ENCODE assay signal across 8 cellular contexts in genomic region chr17:81487487-81488275, GRCh38. TPM values are rescaled to one million over a fixed set of nuclear protein-coding genes. Genes with fewer than 3 reads are reported as not detected.
DNase-seq lines count a peak whose midpoint lies in the region; ATAC-seq, FAIRE-seq and TF ChIP-seq lines count a peak whose summit lies in the region.

No MANE protein-coding gene starts in this region.

- H4K20me1 ChIP-seq in keratinocyte (ENCODE audit: control insufficient read depth, extremely low read depth, insufficient read depth, low read length): no peaks in the 10 kb centered on the region

- H3K27me3 ChIP-seq in bronchial epithelial cell (ENCODE audit: control insufficient read depth, insufficient read depth, low read length): peaks cover 5% of the 10 kb centered on the region
- H3K27me3 ChIP-seq in keratinocyte (ENCODE audit: control insufficient read depth, extremely low read depth, insufficient read depth, low read length): peaks cover 26% of the 10 kb centered on the region

- dilution Hi-C loops in keratinocyte (cut with MboI; ENCODE audit: extremely low pct_ligation_motif_present, low sequenced_read_pairs): no loop called here

- peaks cover 54% of the 10 kb centered on the region for H3K27me3 Mint-ChIP-seq in WTC11 (ENCODE audit: low read depth)

- peak; percentile 60 for DNase-seq in AG10803 (ENCODE audit: low read depth)
- DNase-seq in NCI-H1436 (lab: John Stamatoyannopoulos, UW): peak; percentile 85
- peak; percentile 69 for DNase-seq in WTC11 (ENCODE audit: low spot score)
- DNase-seq in bronchial epithelial cell (ENCODE audit: low read depth): no peak
- no peak for DNase-seq in keratinocyte (ENCODE audit: low read depth, low spot score)
- peak; percentile 84 for DNase-seq in stimulated activated CD4-positive, alpha-beta T cell treated with anti-CD3 and anti-CD28 coated beads, Interleukin-12 subunit alpha, Interleukin-12 subunit beta, amount 100 ng/mL, for 4 hours

- H3K36me3 Mint-ChIP-seq in WTC11: no peaks in the 10 kb centered on the region

- peak overlapping the region; percentile 59 for H3K4me3 ChIP-seq in AG10803 (ENCODE audit: low read length)
- H3K4me3 ChIP-seq in bronchial epithelial cell (ENCODE audit: low read depth, low read length): peak overlapping the region; percentile 67
- H3K4me3 ChIP-seq in keratinocyte (ENCODE audit: control insufficient read depth in 2 of 3, extremely low read depth in 1 of 3, insufficient read depth in 2 of 3, low read depth in 1 of 3, low read length in 3 of 3): peak overlapping the region; percentile 35 to 40 (median 38)

- no peak overlapping the region for H3K27ac Mint-ChIP-seq in WTC11

- ATAC-seq in GM19463 (IDR thresholded peaks at IDR 0.05; ENCODE audit: unreplicated experiment) (peak; percentile 72), WTC11 (peak; percentile 53), HG03039 (IDR thresholded peaks at IDR 0.05; ENCODE audit: unreplicated experiment) (no peak)

- CTCF ChIA-PET in WTC11 (lab: Charles Lee): no interaction called here

- H3K9me1 ChIP-seq in keratinocyte (ENCODE audit: control insufficient read depth, extremely low read depth, insufficient read depth, low read length): no peaks in the 10 kb centered on the region

- peak overlapping the region; percentile 25; the same call in 1 of the 2 replicates for H3K4me3 Mint-ChIP-seq in WTC11

- peak overlapping the region; percentile 70 for H3K4me2 ChIP-seq in keratinocyte (ENCODE audit: control insufficient read depth, extremely low read depth, insufficient read depth, low read depth, low read length)

- no peaks in the 10 kb centered on the region for H3K9me3 ChIP-seq in keratinocyte (ENCODE audit: control insufficient read depth, low read depth, low read length)

- H3K36me3 ChIP-seq in bronchial epithelial cell (ENCODE audit: control insufficient read depth, insufficient read depth, low read length) (no peaks in the 10 kb centered on the region), keratinocyte (ENCODE audit: control insufficient read depth in 2 of 2, extremely low read depth in 1 of 2, insufficient read depth in 2 of 2, low read length in 2 of 2) (no peaks in the 10 kb centered on the region)

- no peak overlapping the region for H3K27ac ChIP-seq in keratinocyte (ENCODE audit: control insufficient read depth, insufficient read depth, low read length)

- no peaks in the 10 kb centered on the region for H3K79me2 ChIP-seq in keratinocyte (ENCODE audit: control insufficient read depth, insufficient read depth, low read length)

- H3K4me1 Mint-ChIP-seq in WTC11: peaks cover 33% of the 10 kb centered on the region

- no peaks in the 10 kb centered on the region for H3K9me3 Mint-ChIP-seq in WTC11

- no peak for TF ChIP-seq CTCF in AG10803 (conservative IDR thresholded peaks at IDR 0.05; ENCODE audit: low read length)
- no peak for TF ChIP-seq CTCF in WTC11 (IDR thresholded peaks at IDR 0.05)
- no peak for TF ChIP-seq CTCF in bronchial epithelial cell (IDR thresholded peaks at IDR 0.05; ENCODE audit: insufficient read depth, low read length, severe bottlenecking)
- TF ChIP-seq CTCF in keratinocyte (optimal IDR thresholded peaks at IDR 0.05 in 1 of 3, IDR thresholded peaks at IDR 0.05 in 1 of 3, conservative IDR thresholded peaks at IDR 0.05 in 1 of 3; ENCODE audit: extremely low read depth in 1 of 3, insufficient read depth in 2 of 3, low read length in 3 of 3): no peak

- peaks cover 4% of the 10 kb centered on the region for H3K4me1 ChIP-seq in keratinocyte (ENCODE audit: control insufficient read depth, extremely low read depth, insufficient read depth, low read length)

- POLR2A ChIA-PET in WTC11 (lab: Charles Lee): no interaction called here

- FAIRE-seq in bronchial epithelial cell (lab: Jason Lieb, UNC) (no peak), keratinocyte (lab: Jason Lieb, UNC) (no peak)

- H3K9ac ChIP-seq in keratinocyte (ENCODE audit: control insufficient read depth, extremely low read depth, insufficient read depth, low read length): peak overlapping the region; percentile 56

- peak overlapping the region; percentile 49 for H2AFZ ChIP-seq in keratinocyte (ENCODE audit: control insufficient read depth, low read length)

TF ChIP-seq in WTC11, 78 proteins besides CTCF, POLR2A, EP300 and RAD21 (continues in another document):
- TF ChIP-seq HMGXB4 (CRISPR knock-in tag; IDR thresholded peaks at IDR 0.05) (no peak), E2F4 (CRISPR knock-in tag; IDR thresholded peaks at IDR 0.05; ENCODE audit: borderline replicate concordance, low read depth) (no peak), ZNF396 (CRISPR knock-in tag; IDR thresholded peaks at IDR 0.05; ENCODE audit: borderline replicate concordance) (no peak), TEAD4 (CRISPR knock-in tag; IDR thresholded peaks at IDR 0.05) (no peak), JUN (CRISPR knock-in tag; IDR thresholded peaks at IDR 0.05) (0 out of 2 replicates have a peak, but pooled peaks have one; percentile 17), FOXP1 (CRISPR knock-in tag; IDR thresholded peaks at IDR 0.05; ENCODE audit: borderline replicate concordance) (peak; percentile 73), IRF2 (CRISPR knock-in tag; IDR thresholded peaks at IDR 0.05; ENCODE audit: borderline replicate concordance, low read depth) (no peak), SOX15 (CRISPR knock-in tag; IDR thresholded peaks at IDR 0.05) (no peak)
- TF ChIP-seq, protein P1, sequence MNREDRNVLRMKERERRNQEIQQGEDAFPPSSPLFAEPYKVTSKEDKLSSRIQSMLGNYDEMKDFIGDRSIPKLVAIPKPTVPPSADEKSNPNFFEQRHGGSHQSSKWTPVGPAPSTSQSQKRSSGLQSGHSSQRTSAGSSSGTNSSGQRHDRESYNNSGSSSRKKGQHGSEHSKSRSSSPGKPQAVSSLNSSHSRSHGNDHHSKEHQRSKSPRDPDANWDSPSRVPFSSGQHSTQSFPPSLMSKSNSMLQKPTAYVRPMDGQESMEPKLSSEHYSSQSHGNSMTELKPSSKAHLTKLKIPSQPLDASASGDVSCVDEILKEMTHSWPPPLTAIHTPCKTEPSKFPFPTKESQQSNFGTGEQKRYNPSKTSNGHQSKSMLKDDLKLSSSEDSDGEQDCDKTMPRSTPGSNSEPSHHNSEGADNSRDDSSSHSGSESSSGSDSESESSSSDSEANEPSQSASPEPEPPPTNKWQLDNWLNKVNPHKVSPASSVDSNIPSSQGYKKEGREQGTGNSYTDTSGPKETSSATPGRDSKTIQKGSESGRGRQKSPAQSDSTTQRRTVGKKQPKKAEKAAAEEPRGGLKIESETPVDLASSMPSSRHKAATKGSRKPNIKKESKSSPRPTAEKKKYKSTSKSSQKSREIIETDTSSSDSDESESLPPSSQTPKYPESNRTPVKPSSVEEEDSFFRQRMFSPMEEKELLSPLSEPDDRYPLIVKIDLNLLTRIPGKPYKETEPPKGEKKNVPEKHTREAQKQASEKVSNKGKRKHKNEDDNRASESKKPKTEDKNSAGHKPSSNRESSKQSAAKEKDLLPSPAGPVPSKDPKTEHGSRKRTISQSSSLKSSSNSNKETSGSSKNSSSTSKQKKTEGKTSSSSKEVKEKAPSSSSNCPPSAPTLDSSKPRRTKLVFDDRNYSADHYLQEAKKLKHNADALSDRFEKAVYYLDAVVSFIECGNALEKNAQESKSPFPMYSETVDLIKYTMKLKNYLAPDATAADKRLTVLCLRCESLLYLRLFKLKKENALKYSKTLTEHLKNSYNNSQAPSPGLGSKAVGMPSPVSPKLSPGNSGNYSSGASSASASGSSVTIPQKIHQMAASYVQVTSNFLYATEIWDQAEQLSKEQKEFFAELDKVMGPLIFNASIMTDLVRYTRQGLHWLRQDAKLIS (CRISPR knock-in tag; IDR thresholded peaks at IDR 0.05; ENCODE audit: borderline replicate concordance): no peak

RNA-seq across cellular contexts. Expression of gene ACTG1, which starts 24.9 kb away (rescaled TPM):
- total RNA-seq in WTC11 (2021) (3,338 to 3,455 TPM (median 3,348 TPM) in 3 replicates), bronchial epithelial cell (2,981 and 3,623 TPM in 2 replicates)
- polyA plus RNA-seq in keratinocyte: 1,003 to 6,215 TPM (median 1,867 TPM) in 3 replicates
- 5,158 TPM for polyA plus RNA-seq in keratinocyte (2011; ENCODE audit: low read depth)
- polyA plus RNA-seq in keratinocyte (2011; cell fraction: cytosol; rRNA removed): 3,252 and 7,102 TPM in 2 replicates
- 2,825 and 3,350 TPM in 2 replicates for polyA plus RNA-seq in keratinocyte (2011; cell fraction: nucleus; rRNA removed)
- polyA plus RNA-seq in keratinocyte (2012; ENCODE audit: low replicate concordance): 3,253 and 4,565 TPM in 2 replicates
- polyA minus RNA-seq in keratinocyte: 1,155 to 10,422 TPM (median 1,781 TPM) in 3 replicates
- polyA minus RNA-seq in keratinocyte (2011; cell fraction: cytosol; rRNA and poly(A)+ RNA removed): 2,831 TPM
- polyA minus RNA-seq in keratinocyte (2011; cell fraction: nucleus; rRNA and poly(A)+ RNA removed): 951 and 1,249 TPM in 2 replicates

RNA-seq across cellular contexts. Expression of gene FSCN2, which starts 40.5 kb away (rescaled TPM):
- total RNA-seq in WTC11 (2021) (0.31 to 0.89 TPM (median 0.46 TPM) in 3 replicates), bronchial epithelial cell (1.2 and 1.3 TPM in 2 replicates)
- not detected in 3 replicates for polyA plus RNA-seq in keratinocyte
- polyA plus RNA-seq in keratinocyte (2011; ENCODE audit: low read depth): not detected
- not detected in 2 replicates for polyA plus RNA-seq in keratinocyte (2011; cell fraction: cytosol; rRNA removed)
- 0.09 and 0.19 TPM in 2 replicates for polyA plus RNA-seq in keratinocyte (2011; cell fraction: nucleus; rRNA removed)
- not detected in 2 replicates for polyA plus RNA-seq in keratinocyte (2012; ENCODE audit: low replicate concordance)
- polyA minus RNA-seq in keratinocyte: not detected in 3 replicates
- not detected for polyA minus RNA-seq in keratinocyte (2011; cell fraction: cytosol; rRNA and poly(A)+ RNA removed)
- 0.32 TPM in 1 of 2 replicates, not detected in the other for polyA minus RNA-seq in keratinocyte (2011; cell fraction: nucleus; rRNA and poly(A)+ RNA removed)

Comparison
In these comparisons a context has a peak if more than half of its experiments do, and no peak if none do; other contexts are left out.
1. DNase-seq: peak in AG10803 (single experiment), NCI-H1436 (single experiment), WTC11 (single experiment) and stimulated activated CD4-positive, alpha-beta T cell treated with anti-CD3 and anti-CD28 coated beads, Interleukin-12 subunit alpha, Interleukin-12 subunit beta, amount 100 ng/mL, for 4 hours (single experiment); none in bronchial epithelial cell (single experiment) and keratinocyte (single experiment).
2. Peak in every context shown above with its lines, with median percentiles within 50 percentile points of each other: H3K4me3 ChIP-seq.